ENCODE assay signal across 16 cellular contexts in the genomic region with DNA sequence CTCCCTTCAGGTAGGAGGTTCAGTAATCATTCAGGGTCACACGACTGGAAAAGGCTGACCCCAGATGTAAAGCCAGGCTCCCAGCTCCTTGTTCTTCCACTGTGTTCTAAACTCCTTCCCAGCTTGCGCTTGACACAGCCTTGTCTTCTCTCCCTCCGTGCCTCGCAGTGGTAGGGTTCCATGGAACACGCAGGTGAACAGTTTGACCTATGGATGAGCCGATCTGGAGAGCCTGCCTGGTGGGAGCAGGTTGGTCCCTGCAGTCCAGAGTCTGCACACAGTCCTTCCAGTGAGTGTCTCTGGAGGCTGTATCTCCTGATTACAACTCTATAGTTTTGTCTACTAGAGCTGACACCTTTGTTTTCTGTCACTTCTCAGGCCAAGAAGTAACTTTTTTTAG.
"Had no signal": no experiment of that assay in that cellular context is flagged by ENCODE, and none has a peak within 500 bp of the region (broad histone marks: within the 10 kb centered on the region; RNA-seq: fewer than 3 reads in every experiment).

No MANE protein-coding gene starts in this region.

- FAIRE-seq: colon, endometrium had no signal

- H3K9me3 Mint-ChIP-seq: natural killer cell treated with Interleukin-12 subunit alpha and Interleukin-12 subunit beta and Interleukin-15 and Interleukin-18, amount 100 ng/mL, for 72 hours had no signal

- ATAC-seq: body of pancreas, gastrocnemius medialis had no signal

- H3K4me3 Mint-ChIP-seq: activated naive CD8-positive, alpha-beta T cell; natural killer cell treated with Interleukin-12 subunit alpha and Interleukin-12 subunit beta and Interleukin-15 and Interleukin-18, amount 100 ng/mL, for 72 hours had no signal

- H3K36me3 Mint-ChIP-seq: natural killer cell treated with Interleukin-12 subunit alpha and Interleukin-12 subunit beta and Interleukin-15 and Interleukin-18, amount 100 ng/mL, for 72 hours had no signal

- H3K4me3 ChIP-seq: body of pancreas, gastrocnemius medialis, spleen had no signal

- H3K27me3 ChIP-seq: body of pancreas, gastrocnemius medialis, spleen had no signal

- H3K9me3 ChIP-seq: body of pancreas, gastrocnemius medialis, spleen had no signal

- H3K36me3 ChIP-seq: gastrocnemius medialis, spleen had no signal

- H3K27me3 Mint-ChIP-seq: activated naive CD8-positive, alpha-beta T cell; natural killer cell treated with Interleukin-12 subunit alpha and Interleukin-12 subunit beta and Interleukin-15 and Interleukin-18, amount 100 ng/mL, for 72 hours had no signal

- H3K4me1 ChIP-seq: gastrocnemius medialis, spleen had no signal

- DNase-seq: activated CD4-positive, alpha-beta T cell treated with anti-CD3 and anti-CD28 coated beads for 1 hour; activated CD8-positive, alpha-beta memory T cell treated with anti-CD3 and anti-CD28 coated beads for 24 hours; activated CD8-positive, alpha-beta memory T cell treated with anti-CD3 and anti-CD28 coated beads, Interleukin-2, amount 50 U/mL, for 48 hours; body of pancreas; caudate nucleus; gastrocnemius medialis; head of caudate nucleus; retina; spleen; stimulated activated naive CD4-positive, alpha-beta T cell; T-helper 1 cell; T1000 had no signal

- H3K27ac ChIP-seq: body of pancreas, gastrocnemius medialis, spleen had no signal
